Comparison of ENCODE assay signal across 9 cellular contexts in the genomic region with DNA sequence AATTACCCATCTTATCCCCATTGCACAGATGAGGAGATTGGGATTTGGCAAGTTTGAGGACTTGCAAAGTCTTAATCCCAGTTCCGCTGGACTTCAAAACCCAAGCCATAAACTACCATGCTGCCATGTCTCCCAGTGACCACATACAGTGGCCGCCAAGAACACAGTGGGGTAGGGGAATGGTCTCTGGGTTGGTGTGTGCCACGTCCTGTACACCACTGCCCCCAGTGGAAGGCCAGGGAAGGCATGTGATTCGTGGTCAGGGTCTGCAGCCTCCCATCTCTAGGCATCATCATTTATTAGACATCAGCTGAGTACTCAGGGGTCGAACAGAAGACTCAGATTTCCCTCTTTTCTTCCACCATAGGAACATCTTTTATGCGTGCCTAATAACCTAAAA.
DNase-seq lines count a peak whose midpoint lies in the region; ATAC-seq, FAIRE-seq and TF ChIP-seq lines count a peak whose summit lies in the region.
"Had no signal": no experiment of that assay in that cellular context is flagged by ENCODE, and none has a peak within 500 bp of the region (broad histone marks: within the 10 kb centered on the region; RNA-seq: fewer than 3 reads in every experiment).

No MANE protein-coding gene starts in this region.

- H3K9me2 ChIP-seq in MM.1S (replicated peaks; ENCODE audit: insufficient read depth, low read length) = no peaks in the 10 kb centered on the region

- no peak for ATAC-seq in body of pancreas
- no peak for ATAC-seq in psoas muscle
- no peak for ATAC-seq in GM21529 (IDR thresholded peaks at IDR 0.05; ENCODE audit: unreplicated experiment)

- H3K4me1 ChIP-seq in MM.1S (ENCODE audit: low read length) (0 out of 2 replicates have a peak, but pooled peaks cover 4% of the 10 kb centered on the region), body of pancreas (peaks cover 11% of the 10 kb centered on the region), psoas muscle (peaks cover 60% of the 10 kb centered on the region), small intestine (ENCODE audit: control insufficient read depth in 2 of 2, insufficient read depth in 1 of 2, low read depth in 1 of 2, low read length in 1 of 2) (peaks cover 0 to 7% of the 10 kb centered on the region in 2 donors)

- no peaks in the 10 kb centered on the region for H3K27me3 ChIP-seq in MM.1S (replicated peaks; ENCODE audit: insufficient read depth, low read length)
- no peaks in the 10 kb centered on the region for H3K27me3 ChIP-seq in body of pancreas
- H3K27me3 ChIP-seq in psoas muscle (ENCODE audit: insufficient read depth in 3 of 3, low read length in 2 of 3) = no peaks in the 10 kb centered on the region
- no peaks in the 10 kb centered on the region for H3K27me3 ChIP-seq in small intestine (ENCODE audit: control insufficient read depth in 2 of 2, insufficient read depth in 2 of 2, low read length in 2 of 2)

- H3K27ac ChIP-seq in MM.1S (ENCODE audit: low read length) (no peak overlapping the region), body of pancreas (no peak overlapping the region), psoas muscle (no peak overlapping the region), small intestine (ENCODE audit: low read depth in 1 of 2, low read length in 1 of 2) (no peak overlapping the region)

- no peak overlapping the region for H2AFZ ChIP-seq in MM.1S (ENCODE audit: low read length)

- no peak for FAIRE-seq in small intestine (lab: Jason Lieb, UNC)
- FAIRE-seq: islet of Langerhans had no signal

- no peak overlapping the region for H3K9ac ChIP-seq in MM.1S (ENCODE audit: low read length)

- intact Hi-C loops in body of pancreas (cut with DNase I) = no loop called here
- intact Hi-C loops in psoas muscle (cut with DNase I) = no loop called here

- H3K9me3 ChIP-seq in MM.1S (replicated peaks; ENCODE audit: insufficient read depth, low read length) (no peaks in the 10 kb centered on the region), body of pancreas (no peaks in the 10 kb centered on the region), psoas muscle (no peaks in the 10 kb centered on the region), small intestine (ENCODE audit: control insufficient read depth, low read depth) (no peaks in the 10 kb centered on the region)

- WGBS in body of pancreas, 2 donors = 69 to 73% methylated on average over 6 of the region's 6 CpGs
- WGBS in psoas muscle, 3 donors = 80 to 89% (median 85%) methylated on average over 6 of the region's 6 CpGs
- WGBS in small intestine, 3 donors = 57 to 75% (median 67%) methylated on average over 6 of the region's 6 CpGs

- H3K4me2 ChIP-seq in MM.1S (ENCODE audit: low read depth, low read length) = no peak overlapping the region

- DNase-seq in NCI-H2227 (lab: John Stamatoyannopoulos, UW; ENCODE audit: unreplicated experiment) = peak; percentile 40
- DNase-seq in NCI-H2227 treated with DMSO at 0.1 percent for 48 hours (lab: John Stamatoyannopoulos, UW) = no peak
- no peak for DNase-seq in MM.1S
- peak in 1 of 4 donors; percentile 26 for DNase-seq in body of pancreas
- DNase-seq in psoas muscle = no peak
- DNase-seq in small intestine = no peak
- DNase-seq in activated CD8-positive, alpha-beta memory T cell treated with anti-CD3 and anti-CD28 coated beads, Interleukin-2, amount 50 U/mL, for 4 hours = no peak

- no peaks in the 10 kb centered on the region for H3F3A ChIP-seq in MM.1S (ENCODE audit: insufficient read depth, low read length)

- no peak for TF ChIP-seq POLR2A in body of pancreas (IDR thresholded peaks at IDR 0.05)

- no peak overlapping the region for H3K4me3 ChIP-seq in MM.1S (ENCODE audit: low read length)
- no peak overlapping the region for H3K4me3 ChIP-seq in body of pancreas
- no peak overlapping the region for H3K4me3 ChIP-seq in psoas muscle
- H3K4me3 ChIP-seq in small intestine (ENCODE audit: low read depth in 1 of 2, low read length in 2 of 2) = no peak overlapping the region

- H3K79me2 ChIP-seq in MM.1S (ENCODE audit: low read length) = no peaks in the 10 kb centered on the region; the same call in 1 of the 2 replicates

- no peaks in the 10 kb centered on the region for H4K20me1 ChIP-seq in MM.1S (ENCODE audit: insufficient read depth, low read length)

- H3K36me3 ChIP-seq in MM.1S (replicated peaks; ENCODE audit: insufficient read depth, low read length) = no peaks in the 10 kb centered on the region
- no peaks in the 10 kb centered on the region for H3K36me3 ChIP-seq in body of pancreas (replicated peaks in 1 of 2; ENCODE audit: insufficient read depth in 1 of 2, low read depth in 2 of 2)
- no peaks in the 10 kb centered on the region for H3K36me3 ChIP-seq in psoas muscle (ENCODE audit: insufficient read depth in 1 of 2, low read depth in 1 of 2)
- H3K36me3 ChIP-seq in small intestine (ENCODE audit: control insufficient read depth in 2 of 2, insufficient read depth in 2 of 2, low read length in 2 of 2) = no peaks in the 10 kb centered on the region

- peak; percentile 55 for TF ChIP-seq CTCF in MM.1S (IDR thresholded peaks at IDR 0.05; ENCODE audit: low read length)
- TF ChIP-seq CTCF in body of pancreas (IDR thresholded peaks at IDR 0.05) = peak in 4 of 7 experiments; percentile 14 to 36 (median 32)
- peak; percentile 39 for TF ChIP-seq CTCF in psoas muscle (IDR thresholded peaks at IDR 0.05)
